ENCODE assay signal across 8 cellular contexts in the genomic region with DNA sequence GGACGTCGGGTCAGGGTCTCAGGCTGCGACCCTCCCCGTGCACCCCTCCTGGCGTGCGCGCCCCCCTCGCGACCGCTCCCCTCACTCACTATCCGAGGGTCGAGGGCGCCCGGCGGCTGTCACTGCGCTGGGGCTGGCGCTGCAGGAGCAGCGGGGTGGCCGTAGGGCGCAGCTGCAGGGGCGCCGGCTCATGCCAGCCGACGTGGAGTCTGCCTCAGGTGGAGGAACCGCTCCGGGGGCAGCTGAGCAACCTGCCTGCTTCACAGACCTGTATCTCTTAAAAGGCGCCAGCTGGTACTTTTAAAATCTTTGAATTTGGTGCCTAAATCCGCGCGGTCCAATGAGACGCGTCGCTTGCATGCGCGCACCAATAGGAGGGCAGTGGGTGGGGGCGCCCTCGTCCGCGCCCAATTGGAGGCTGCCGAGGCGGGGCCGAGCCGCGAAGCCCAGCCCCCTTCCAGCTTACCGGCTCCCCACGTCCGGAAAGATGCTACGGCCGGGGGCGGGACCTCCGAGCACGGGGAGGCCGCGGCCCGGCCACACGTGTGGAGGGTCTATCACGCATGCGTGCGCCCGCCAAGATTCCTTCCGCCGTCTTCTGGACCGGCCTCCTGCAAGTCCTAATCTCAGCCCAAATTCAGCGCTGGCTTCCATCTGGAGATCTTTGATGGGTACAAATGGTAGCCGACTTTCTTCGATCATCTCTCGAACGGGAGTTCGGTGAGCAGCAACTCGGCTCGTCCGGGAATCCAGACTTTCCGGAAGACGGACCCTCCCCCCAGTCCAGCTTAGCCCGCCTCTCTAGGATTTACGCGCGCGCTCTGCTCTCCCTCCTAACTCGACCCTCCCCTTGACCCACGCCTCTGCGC. TPM values are rescaled to one million over a fixed set of nuclear protein-coding genes. Genes with fewer than 3 reads are reported as not detected.
DNase-seq lines count a peak whose midpoint lies in the region; ATAC-seq and TF ChIP-seq lines count a peak whose summit lies in the region.

A gene with protein sequence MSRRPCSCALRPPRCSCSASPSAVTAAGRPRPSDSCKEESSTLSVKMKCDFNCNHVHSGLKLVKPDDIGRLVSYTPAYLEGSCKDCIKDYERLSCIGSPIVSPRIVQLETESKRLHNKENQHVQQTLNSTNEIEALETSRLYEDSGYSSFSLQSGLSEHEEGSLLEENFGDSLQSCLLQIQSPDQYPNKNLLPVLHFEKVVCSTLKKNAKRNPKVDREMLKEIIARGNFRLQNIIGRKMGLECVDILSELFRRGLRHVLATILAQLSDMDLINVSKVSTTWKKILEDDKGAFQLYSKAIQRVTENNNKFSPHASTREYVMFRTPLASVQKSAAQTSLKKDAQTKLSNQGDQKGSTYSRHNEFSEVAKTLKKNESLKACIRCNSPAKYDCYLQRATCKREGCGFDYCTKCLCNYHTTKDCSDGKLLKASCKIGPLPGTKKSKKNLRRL (minus strand): TSS at position 274 of the 869 bp plus-strand sequence. CDS start 82 bp downstream, at position 192.

- H3K27me3 Mint-ChIP-seq in activated B cell treated with CpG ODN at 0.5 μM for 24 hours, result no peaks in the 10 kb centered on the region
- peaks cover 11 to 13% (median 12%) of the 10 kb centered on the region in 3 donors for H3K27me3 Mint-ChIP-seq in immature natural killer cell (ENCODE audit: low read depth in 3 of 3)

- peak within 1 kb of the TSS; percentile 96 for H3K27ac ChIP-seq in caudate nucleus (ENCODE audit: low read depth, low read length)

- POLR2A ChIA-PET in activated B cell treated with CpG ODN at 0.5 μM for 24 hours (lab: Charles Lee), result interaction anchor here (2.1 kb wide), 1 partner anchor 19 kb away, joined by 26 read pairs; a partner anchor contains a TSS

- DNase-seq in AG08395 (ENCODE audit: low spot score) (peak; percentile 98), NCI-H345 (lab: John Stamatoyannopoulos, UW) (peak; percentile 98), activated B cell treated with CpG ODN at 0.5 μM for 24 hours (peak; percentile 95), caudate nucleus (lab: John Stamatoyannopoulos, UW) (peak; percentile 76 to 98 (median 95)), immature natural killer cell (peak; percentile 97 to 99 (median 98)), smooth muscle cell of the brain vasculature (ENCODE audit: low read depth, low spot score) (peak; percentile 94)

- peaks cover 18% of the 10 kb centered on the region for H3K36me3 Mint-ChIP-seq in activated B cell treated with CpG ODN at 0.5 μM for 24 hours (ENCODE audit: low read depth)
- H3K36me3 Mint-ChIP-seq in immature natural killer cell, result peaks cover 0 to 4% (median 0%) of the 10 kb centered on the region in 3 donors

- H3K4me3 Mint-ChIP-seq in activated B cell treated with CpG ODN at 0.5 μM for 24 hours (peak within 1 kb of the TSS; percentile 100), immature natural killer cell (peak within 1 kb of the TSS; percentile 96 to 99 (median 99))

- peak; percentile 86 for TF ChIP-seq POLR2A in GM18951 (IDR thresholded peaks at IDR 0.05; ENCODE audit: extremely low read depth, insufficient read depth, insufficient read length)

- CTCF ChIA-PET in activated B cell treated with CpG ODN at 0.5 μM for 24 hours (lab: Charles Lee), result interaction anchor here (0.9 to 1.0 kb wide), 2 partner anchors 19 to 22 kb away, joined by 3 read pairs; a partner anchor contains a TSS

- in situ Hi-C loops in GM18951 (cut with MboI; ENCODE audit: low sequenced_read_pairs, unreplicated experiment), result loop anchor here (25.0 kb wide), 1 partner anchor 1279 kb away; no protein-coding TSS in a partner anchor

- no peak for TF ChIP-seq CTCF in activated B cell treated with CpG ODN at 0.5 μM for 24 hours (IDR thresholded peaks at IDR 0.05)

- intact Hi-C loops in activated B cell treated with CpG ODN at 0.5 μM for 24 hours (cut with micrococcal nuclease), result loop anchor here (2.0 to 10.0 kb wide), 5 partner anchors 42 to 1592 kb away; a partner anchor contains a TSS

- H3K4me1 Mint-ChIP-seq in activated B cell treated with CpG ODN at 0.5 μM for 24 hours (peaks cover 41% of the 10 kb centered on the region), immature natural killer cell (peaks cover 33 to 47% of the 10 kb centered on the region in 2 donors)

- ATAC-seq in HG03196 (IDR thresholded peaks at IDR 0.05; ENCODE audit: unreplicated experiment) (peak; percentile 89), activated B cell treated with CpG ODN at 0.5 μM for 24 hours (ENCODE audit: low read depth) (peak; percentile 92)

- H3K27ac Mint-ChIP-seq in activated B cell treated with CpG ODN at 0.5 μM for 24 hours (peak within 1 kb of the TSS; percentile 100), immature natural killer cell (peak within 1 kb of the TSS; percentile 89 to 100 (median 98))

- no peaks in the 10 kb centered on the region for H3K9me3 Mint-ChIP-seq in activated B cell treated with CpG ODN at 0.5 μM for 24 hours
- H3K9me3 Mint-ChIP-seq in immature natural killer cell, result no peaks in the 10 kb centered on the region

RNA-seq across cellular contexts. Expression of the gene that starts here (rescaled TPM):
- total RNA-seq in activated B cell treated with CpG ODN at 0.5 μM for 24 hours, result 11.9 and 13.3 TPM in 2 replicates
- polyA plus RNA-seq in immature natural killer cell, result 1 to 10 TPM; 3.4 to 10.0 (median 5.7) TPM

Comparison
In these comparisons a context has a peak if more than half of its experiments do, and no peak if none do; other contexts are left out.
1. Peak in every context shown above with its lines: DNase-seq, ATAC-seq and H3K27ac ChIP-seq.